In genomic region chr22:17429516-17429915, GRCh38 we compare ENCODE assay signal across 18 cellular contexts.
A peak's percentile ranks its signal among the peaks of the same experiment; 100 is the strongest.
DNase-seq lines count a peak whose midpoint lies in the region; ATAC-seq and TF ChIP-seq lines count a peak whose summit lies in the region.
"Had no signal": no experiment of that assay in that cellular context is flagged by ENCODE, and none has a peak within 500 bp of the region (broad histone marks: within the 10 kb centered on the region; RNA-seq: fewer than 3 reads in every experiment).

No MANE protein-coding gene starts in this region.

- no peak for ATAC-seq in GM21423 (IDR thresholded peaks at IDR 0.05; ENCODE audit: unreplicated experiment)
- ATAC-seq in HG03280 (IDR thresholded peaks at IDR 0.05; ENCODE audit: unreplicated experiment) = no peak
- ATAC-seq: PC-3 had no signal

- H3K36me3 Mint-ChIP-seq in nephron progenitor cell (ENCODE audit: low read depth) = peaks cover 39% of the 10 kb centered on the region

- H3K9me3 Mint-ChIP-seq in nephron progenitor cell = peaks cover 32% of the 10 kb centered on the region
- H3K9me3 Mint-ChIP-seq: HFFc6 had no signal

- no peak for TF ChIP-seq CTCF in nephron progenitor cell (IDR thresholded peaks at IDR 0.05)

- peaks cover 54% of the 10 kb centered on the region for H3K4me1 Mint-ChIP-seq in nephron progenitor cell

- DNase-seq in CD1c-positive myeloid dendritic cell (ENCODE audit: extremely low spot score) (peak; percentile 63), MV-4-11 (lab: John Stamatoyannopoulos, UW) (peak; percentile 75), SIG-M5 treated with dmso at 0.1 percent for 504 hours (lab: John Stamatoyannopoulos, UW; ENCODE audit: unreplicated experiment) (peak; percentile 50), nephron progenitor cell (no peak), NCI-H524 (lab: John Stamatoyannopoulos, UW) (no peak), NCI-H1048 (lab: John Stamatoyannopoulos, UW) (no peak)
- DNase-seq: DMS79, H7, HFFc6, NCI-H1417, NCI-H187 treated with DMSO at 0.1 percent for 48 hours, NCI-H526 treated with DMSO at 0.1 percent for 48 hours, PC-3, RPMI8226, SJCRH30, SW 1271 had no signal

- H3K27me3 Mint-ChIP-seq in nephron progenitor cell (ENCODE audit: low read depth, poor library complexity) = no peaks in the 10 kb centered on the region

- H3K27ac Mint-ChIP-seq in nephron progenitor cell = peak overlapping the region; percentile 0
- H3K27ac Mint-ChIP-seq: HFFc6 had no signal

- H3K4me3 Mint-ChIP-seq in nephron progenitor cell = no peak overlapping the region
- H3K4me3 Mint-ChIP-seq: HFFc6 had no signal

Comparison
In these comparisons a context has a peak if more than half of its experiments do, and no peak if none do; other contexts are left out.
1. DNase-seq: peak in CD1c-positive myeloid dendritic cell (single experiment), MV-4-11 (single experiment) and SIG-M5 treated with dmso at 0.1 percent for 504 hours (single experiment); none in nephron progenitor cell (single experiment), NCI-H524 (0 of 2) and NCI-H1048 (single experiment).